Comparison of ENCODE assay signal across 17 cellular contexts in genomic region chr2:228378233-228378632, GRCh38.
A peak's percentile ranks its signal among the peaks of the same experiment; 100 is the strongest.
DNase-seq lines count a peak whose midpoint lies in the region; ATAC-seq and TF ChIP-seq lines count a peak whose summit lies in the region.
"Had no signal": no experiment of that assay in that cellular context is flagged by ENCODE, and none has a peak within 500 bp of the region (broad histone marks: within the 10 kb centered on the region; RNA-seq: fewer than 3 reads in every experiment).

No MANE protein-coding gene starts in this region.

- H3K9me3 ChIP-seq in heart right ventricle, result no peaks in the 10 kb centered on the region
- H3K9me3 ChIP-seq in right atrium auricular region, result no peaks in the 10 kb centered on the region
- H3K9me3 ChIP-seq in CD4-positive, alpha-beta T cell (ENCODE audit: control insufficient read depth, low read length), result no peaks in the 10 kb centered on the region
- H3K9me3 ChIP-seq: A549, Caco-2 had no signal

- H3K36me3 Mint-ChIP-seq in CD4-positive, alpha-beta T cell (ENCODE audit: low read depth), result no peaks in the 10 kb centered on the region
- H3K36me3 Mint-ChIP-seq: CD4-positive, CD25-positive, alpha-beta regulatory T cell; IgD-negative memory B cell had no signal

- H3K27ac Mint-ChIP-seq in CD4-positive, alpha-beta T cell, result no peak overlapping the region
- H3K27ac Mint-ChIP-seq: H9 had no signal

- H3K4me3 Mint-ChIP-seq in CD4-positive, alpha-beta T cell, result no peak overlapping the region
- H3K4me3 Mint-ChIP-seq: CD4-positive, CD25-positive, alpha-beta regulatory T cell; H9; IgD-negative memory B cell had no signal

- H3K4me1 Mint-ChIP-seq in CD4-positive, alpha-beta T cell (ENCODE audit: low read depth), result no peaks in the 10 kb centered on the region
- H3K4me1 Mint-ChIP-seq: CD4-positive, CD25-positive, alpha-beta regulatory T cell; H9; IgD-negative memory B cell had no signal

- no peak for TF ChIP-seq POLR2A in GM18505 (IDR thresholded peaks at IDR 0.05; ENCODE audit: borderline replicate concordance, extremely low read depth, insufficient read depth, insufficient read length)

- CTCF ChIA-PET in CD4-positive, alpha-beta T cell (lab: Charles Lee), result no interaction called here

- intact Hi-C loops in Right ventricle myocardium inferior (cut with DNase I), result loop anchor here (1.0 to 5.0 kb wide), 4 partner anchors 198 to 331 kb away; no protein-coding TSS in a partner anchor
- intact Hi-C loops in cardiac septum (cut with DNase I), result loop anchor here (2.0 to 5.0 kb wide), 3 partner anchors 46 to 269 kb away; partner anchors contain the start of gene SPHKAP
- intact Hi-C loops in heart right ventricle (cut with DNase I), result loop anchor here in 2 of 10 donors (2.0 to 5.0 kb wide), 3 partner anchors 29 to 274 kb away; partner anchors contain the start of gene SPHKAP (in 1 of the 2)
- intact Hi-C loops in CD4-positive, alpha-beta T cell (cut with DNase I, micrococcal nuclease), result no loop called here

- H3K36me3 ChIP-seq in heart right ventricle (no peaks in the 10 kb centered on the region), right atrium auricular region (no peaks in the 10 kb centered on the region)

- H3K9me3 Mint-ChIP-seq in CD4-positive, alpha-beta T cell, result no peaks in the 10 kb centered on the region
- H3K9me3 Mint-ChIP-seq: H9 had no signal

- 51 to 55% methylated on average over 2 of the region's 2 CpGs for WGBS in heart right ventricle, 2 donors

- POLR2A ChIA-PET in CD4-positive, alpha-beta T cell (lab: Charles Lee), result no interaction called here

- H3K27me3 ChIP-seq in heart right ventricle (no peaks in the 10 kb centered on the region), right atrium auricular region (no peaks in the 10 kb centered on the region)
- H3K27me3 ChIP-seq in CD4-positive, alpha-beta T cell (ENCODE audit: control insufficient read depth, insufficient read depth, low read length), result no peaks in the 10 kb centered on the region

- no peak for TF ChIP-seq CTCF in heart right ventricle (IDR thresholded peaks at IDR 0.05)
- no peak for TF ChIP-seq CTCF in right atrium auricular region (IDR thresholded peaks at IDR 0.05)
- no peak for TF ChIP-seq CTCF in CD4-positive, alpha-beta T cell (IDR thresholded peaks at IDR 0.05)

- H3K4me3 ChIP-seq in heart right ventricle, result no peak overlapping the region
- no peak overlapping the region for H3K4me3 ChIP-seq in right atrium auricular region
- H3K4me3 ChIP-seq: A549 had no signal

- H3K27ac ChIP-seq in heart right ventricle, result peak overlapping the region in 8 of 10 donors; percentile 26 to 81 (median 64)
- peak overlapping the region; percentile 60 to 68 for H3K27ac ChIP-seq in right atrium auricular region
- H3K27ac ChIP-seq in CD4-positive, alpha-beta T cell (ENCODE audit: low read depth, low read length), result no peak overlapping the region
- H3K27ac ChIP-seq: 22Rv1, A549 had no signal

- ATAC-seq in Right ventricle myocardium inferior (peak; percentile 75), heart right ventricle (peak in 7 of 8 donors; percentile 56 to 86 (median 72)), GM18505 (IDR thresholded peaks at IDR 0.05; ENCODE audit: unreplicated experiment) (no peak), HG02623 (IDR thresholded peaks at IDR 0.05; ENCODE audit: unreplicated experiment) (no peak)
- ATAC-seq in CD4-positive, alpha-beta T cell (ENCODE audit: poor library complexity), result no peak
- ATAC-seq: A549, HepG2 had no signal

- H3K4me1 ChIP-seq in heart right ventricle, result peaks cover 0 to 23% (median 0%) of the 10 kb centered on the region in 9 donors
- H3K4me1 ChIP-seq in right atrium auricular region, result peaks cover 0 to 15% of the 10 kb centered on the region in 2 donors
- H3K4me1 ChIP-seq: A549, Caco-2 had no signal

- DNase-seq in Right ventricle myocardium inferior (ENCODE audit: missing footprints), result no peak
- DNase-seq in cardiac septum (ENCODE audit: low spot score), result no peak
- DNase-seq in heart right ventricle, result peak in 1 of 2 donors; percentile 17
- DNase-seq in right atrium auricular region (ENCODE audit: low spot score), result no peak
- DNase-seq in CD4-positive, alpha-beta T cell, result no peak
- no peak for DNase-seq in UCSD-AML1 (lab: John Stamatoyannopoulos, UW; ENCODE audit: unreplicated experiment)
- DNase-seq: AML-193; Caco-2; CD4-positive, CD25-positive, alpha-beta regulatory T cell; H9; KBM-7 had no signal

- H3K27me3 Mint-ChIP-seq in CD4-positive, alpha-beta T cell, result no peaks in the 10 kb centered on the region
- H3K27me3 Mint-ChIP-seq: IgD-negative memory B cell had no signal

Comparison
In these comparisons a context has a peak if more than half of its experiments do, and no peak if none do; other contexts are left out.
1. ATAC-seq: peak in Right ventricle myocardium inferior (single experiment) and heart right ventricle (7 of 8); none in GM18505 (single experiment), CD4-positive, alpha-beta T cell (single experiment) and HG02623 (single experiment).
2. intact Hi-C loops: an anchor here in Right ventricle myocardium inferior (1.0 to 5.0 kb wide) and cardiac septum (2.0 to 5.0 kb wide); none called in CD4-positive, alpha-beta T cell.